8 cellular contexts compared by ENCODE assay signal in genomic region chr10:8049874-8050560, GRCh38. TPM values are rescaled to one million over a fixed set of nuclear protein-coding genes. Genes with fewer than 3 reads are reported as not detected.
DNase-seq lines count a peak whose midpoint lies in the region; ATAC-seq and TF ChIP-seq lines count a peak whose summit lies in the region.

No MANE protein-coding gene starts in this region.

- H3K27ac ChIP-seq in AG04450 (ENCODE audit: low read depth, low read length) = no peak overlapping the region

- H3K4me1 Mint-ChIP-seq in dendritic cell treated with granulocyte-macrophage colony-stimulating factor and Interleukin-4, amounts not matched to agents 40 ng/mL and 50 ng/mL, for 4 days (ENCODE audit: low read depth) = peaks cover 53% of the 10 kb centered on the region
- H3K4me1 Mint-ChIP-seq in naive B cell = peaks cover 49 to 80% (median 52%) of the 10 kb centered on the region in 3 donors

- ATAC-seq in naive B cell (ENCODE audit: low read depth in 2 of 2) (no peak), HG02642 (IDR thresholded peaks at IDR 0.05; ENCODE audit: poor library complexity, unreplicated experiment) (no peak)

- H3K9me3 ChIP-seq in AG04450 (ENCODE audit: control insufficient read depth, insufficient read depth, low read length) = no peaks in the 10 kb centered on the region; the same call in 1 of the 2 replicates

- no peaks in the 10 kb centered on the region for H3K9me3 Mint-ChIP-seq in dendritic cell treated with granulocyte-macrophage colony-stimulating factor and Interleukin-4, amounts not matched to agents 40 ng/mL and 50 ng/mL, for 4 days
- peaks cover 0 to 10% (median 5%) of the 10 kb centered on the region in 7 donors for H3K9me3 Mint-ChIP-seq in naive B cell

- H3K4me3 Mint-ChIP-seq in dendritic cell treated with granulocyte-macrophage colony-stimulating factor and Interleukin-4, amounts not matched to agents 40 ng/mL and 50 ng/mL, for 4 days = peak overlapping the region; percentile 51
- H3K4me3 Mint-ChIP-seq in naive B cell = peak overlapping the region; percentile 41 to 84 (median 52)

- H3K36me3 Mint-ChIP-seq in dendritic cell treated with granulocyte-macrophage colony-stimulating factor and Interleukin-4, amounts not matched to agents 40 ng/mL and 50 ng/mL, for 4 days (ENCODE audit: low read depth) = no peaks in the 10 kb centered on the region
- H3K36me3 Mint-ChIP-seq in naive B cell = peaks cover 0 to 6% of the 10 kb centered on the region in 2 donors

- in situ Hi-C loops in ACHN (cut with HindIII; ENCODE audit: low pct_ligation_motif_present, low pct_unique_long_range_greater_than_20kb, low sequenced_read_pairs) = no loop called here

- intact Hi-C loops in dendritic cell treated with granulocyte-macrophage colony-stimulating factor and Interleukin-4, amounts not matched to agents 40 ng/mL and 50 ng/mL, for 4 days (cut with micrococcal nuclease) = no loop called here

- H3K27me3 Mint-ChIP-seq in dendritic cell treated with granulocyte-macrophage colony-stimulating factor and Interleukin-4, amounts not matched to agents 40 ng/mL and 50 ng/mL, for 4 days = peaks cover 92% of the 10 kb centered on the region
- H3K27me3 Mint-ChIP-seq in naive B cell = peaks cover 53 to 82% (median 73%) of the 10 kb centered on the region in 3 donors

- POLR2A ChIA-PET in AG04450 (lab: Yijun Ruan, JAX) = no interaction called here

- peak overlapping the region; percentile 10; the same call in 1 of the 2 replicates for H3K4me3 ChIP-seq in AG04450 (ENCODE audit: low read depth, low read length)

- DNase-seq in AG04450 (ENCODE audit: low read depth, low spot score) (no peak), HT-29 (ENCODE audit: low spot score) (peak; percentile 66), naive B cell (no peak), GDM1 (lab: John Stamatoyannopoulos, UW) (no peak), ACHN (no peak), medulla oblongata (ENCODE audit: extremely low spot score) (no peak)

- no peak overlapping the region for H3K27ac Mint-ChIP-seq in dendritic cell treated with granulocyte-macrophage colony-stimulating factor and Interleukin-4, amounts not matched to agents 40 ng/mL and 50 ng/mL, for 4 days
- H3K27ac Mint-ChIP-seq in naive B cell = peak overlapping the region in 2 of 6 donors; percentile 31 to 58

- CTCF ChIA-PET in AG04450 (lab: Charles Lee) = no interaction called here

- no peak for TF ChIP-seq CTCF in AG04450 (IDR thresholded peaks at IDR 0.05; ENCODE audit: low read depth, low read length)

- peaks cover 91% of the 10 kb centered on the region for H3K27me3 ChIP-seq in AG04450 (ENCODE audit: control insufficient read depth, insufficient read depth, low read length)

RNA-seq across cellular contexts. Expression of gene GATA3, which starts 4.5 kb away (rescaled TPM):
- polyA plus RNA-seq in AG04450 (2011; rRNA removed) (0.05 TPM in 1 of 2 replicates, not detected in the other), naive B cell (ENCODE audit: low read depth in 6 of 6) (under 1 TPM in 3 of 6 donors, not detected in 3; 0.12 to 0.26 (median 0.14) TPM)
- not detected in 2 replicates for polyA minus RNA-seq in AG04450 (2011; rRNA and poly(A)+ RNA removed)
- total RNA-seq in HT-29 (2014; rRNA removed; shearing (Covaris generic)) = 0.86 and 1.4 TPM in 2 replicates
